ENCODE assay signal across 20 cellular contexts in the genomic region with DNA sequence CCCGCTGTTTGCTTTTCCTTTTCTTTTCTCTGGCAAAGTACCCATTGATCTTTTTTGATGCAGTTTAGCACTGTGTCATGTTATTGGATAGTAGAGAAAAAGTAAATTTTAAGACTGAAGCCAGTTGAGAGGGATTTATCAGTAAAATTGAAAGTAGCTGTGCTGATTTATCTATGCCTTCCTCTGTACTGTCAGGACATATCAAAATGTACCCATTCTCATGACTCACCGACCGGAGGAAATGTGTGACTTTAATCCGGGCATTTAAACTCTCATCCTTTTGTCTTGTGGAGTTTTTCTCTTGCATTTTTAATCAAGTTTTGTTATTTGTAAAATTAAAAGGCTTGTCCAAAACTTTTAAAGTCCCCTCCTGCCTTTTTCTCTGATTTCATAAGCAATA.
DNase-seq lines count a peak whose midpoint lies in the region; ATAC-seq and TF ChIP-seq lines count a peak whose summit lies in the region.
"Had no signal": no experiment of that assay in that cellular context is flagged by ENCODE, and none has a peak within 500 bp of the region (broad histone marks: within the 10 kb centered on the region; RNA-seq: fewer than 3 reads in every experiment).

No MANE protein-coding gene starts in this region.

- no peak for DNase-seq in CD4-positive, alpha-beta T cell
- DNase-seq in GM23338 (ENCODE audit: low spot score): no peak
- no peak for DNase-seq in ascending aorta (ENCODE audit: low spot score in 2 of 2)
- DNase-seq in osteocyte (ENCODE audit: extremely low spot score, unreplicated experiment): no peak
- DNase-seq in iPS-NIHi7 (ENCODE audit: extremely low spot score): no peak
- DNase-seq in lower leg skin (ENCODE audit: low spot score in 2 of 2): no peak
- no peak for DNase-seq in hypothalamus (lab: John Stamatoyannopoulos, UW)
- no peak for DNase-seq in AG08396 (ENCODE audit: low spot score)
- DNase-seq: activated CD4-positive, CD25-positive, alpha-beta regulatory T cell; activated CD8-positive, alpha-beta memory T cell treated with anti-CD3 and anti-CD28 coated beads, Interleukin-2, amount 10 ng/mL, durations not matched to agents 7 days and 5 days; activated naive CD4-positive, alpha-beta T cell treated with anti-CD3 and anti-CD28 coated beads, Interleukin-2, amount 10 ng/mL, durations not matched to agents 7 days and 5 days; AML-193; colonic mucosa; foreskin keratinocyte; NCI-H1092; NCI-H2107; NCI-H510A treated with DMSO at 0.1 percent for 48 hours; SIG-M5; stimulated activated CD4-positive, alpha-beta T cell treated with anti-CD3 and anti-CD28 coated beads, Interleukin-1b, Interleukin-23, amount 100 ng/mL, for 48 hours had no signal

- WGBS in lower leg skin, 2 donors: 84 to 90% methylated on average over 4 of the region's 4 CpGs

- H2AFZ ChIP-seq in GM23338: no peak overlapping the region

- ATAC-seq in CD4-positive, alpha-beta T cell (ENCODE audit: poor library complexity): no peak
- no peak for ATAC-seq in GM23338

- H3F3A ChIP-seq in GM23338 (replicated peaks; ENCODE audit: low read depth): no peaks in the 10 kb centered on the region; the same call in 1 of the 2 replicates

- H3K36me3 ChIP-seq in GM23338 (ENCODE audit: insufficient read depth) (no peaks in the 10 kb centered on the region), ascending aorta (no peaks in the 10 kb centered on the region)
- H3K36me3 ChIP-seq: colonic mucosa had no signal

- no peaks in the 10 kb centered on the region for H3K9me3 ChIP-seq in CD4-positive, alpha-beta T cell (ENCODE audit: control insufficient read depth, low read length)
- H3K9me3 ChIP-seq in ascending aorta: no peaks in the 10 kb centered on the region
- H3K9me3 ChIP-seq: colonic mucosa had no signal

- H3K9me2 ChIP-seq in GM23338 (ENCODE audit: insufficient read depth): no peaks in the 10 kb centered on the region

- H3K27ac Mint-ChIP-seq in CD4-positive, alpha-beta T cell: no peak overlapping the region
- H3K27ac Mint-ChIP-seq in GM23338 (0 out of 2 replicates have a peak overlapping the region, but pooled peaks have one; percentile 95), osteocyte (ENCODE audit: unreplicated experiment) (no peak overlapping the region)
- H3K27ac Mint-ChIP-seq: activated naive CD4-positive, alpha-beta T cell treated with anti-CD3 and anti-CD28 coated beads, Interleukin-2, amount 10 ng/mL, durations not matched to agents 7 days and 5 days had no signal

- peak overlapping the region; percentile 6 for H3K4me3 Mint-ChIP-seq in CD4-positive, alpha-beta T cell
- H3K4me3 Mint-ChIP-seq in GM23338: no peak overlapping the region
- H3K4me3 Mint-ChIP-seq in osteocyte (ENCODE audit: unreplicated experiment): peak overlapping the region; percentile 4
- H3K4me3 Mint-ChIP-seq: activated naive CD4-positive, alpha-beta T cell treated with anti-CD3 and anti-CD28 coated beads, Interleukin-2, amount 10 ng/mL, durations not matched to agents 7 days and 5 days had no signal

- H3K27ac ChIP-seq in CD4-positive, alpha-beta T cell (ENCODE audit: low read depth, low read length): no peak overlapping the region
- peak overlapping the region; percentile 64 for H3K27ac ChIP-seq in GM23338 (ENCODE audit: low read depth)
- peak overlapping the region; percentile 37 to 71 for H3K27ac ChIP-seq in ascending aorta
- H3K27ac ChIP-seq: colonic mucosa, foreskin keratinocyte had no signal

- CTCF ChIA-PET in CD4-positive, alpha-beta T cell (lab: Charles Lee): no interaction called here

- TF ChIP-seq CTCF in CD4-positive, alpha-beta T cell (IDR thresholded peaks at IDR 0.05): no peak
- TF ChIP-seq CTCF in GM23338 (conservative IDR thresholded peaks at IDR 0.05; ENCODE audit: low read depth in 2 of 2): no peak
- no peak for TF ChIP-seq CTCF in ascending aorta (IDR thresholded peaks at IDR 0.05)
- no peak for TF ChIP-seq CTCF in osteocyte (IDR thresholded peaks at IDR 0.05)
- TF ChIP-seq CTCF in lower leg skin (IDR thresholded peaks at IDR 0.05): no peak

- H3K4me3 ChIP-seq in GM23338: no peak overlapping the region
- H3K4me3 ChIP-seq in ascending aorta: peak overlapping the region in 1 of 2 donors; percentile 7
- H3K4me3 ChIP-seq in lower leg skin (ENCODE audit: low read depth, poor library complexity, severe bottlenecking): no peak overlapping the region
- H3K4me3 ChIP-seq: colonic mucosa had no signal

- no peaks in the 10 kb centered on the region for H3K9me3 Mint-ChIP-seq in CD4-positive, alpha-beta T cell
- H3K9me3 Mint-ChIP-seq in GM23338: no peaks in the 10 kb centered on the region; the same call in 2 of the 3 replicates
- no peaks in the 10 kb centered on the region for H3K9me3 Mint-ChIP-seq in osteocyte (ENCODE audit: unreplicated experiment)
- H3K9me3 Mint-ChIP-seq: activated naive CD4-positive, alpha-beta T cell treated with anti-CD3 and anti-CD28 coated beads, Interleukin-2, amount 10 ng/mL, durations not matched to agents 7 days and 5 days; brain had no signal

- POLR2A ChIA-PET in CD4-positive, alpha-beta T cell (lab: Charles Lee): no interaction called here

- intact Hi-C loops in CD4-positive, alpha-beta T cell (cut with DNase I, micrococcal nuclease): loop anchor here in 1 of 2 experiments (5.0 kb wide), 1 partner anchor 408 kb away; no protein-coding TSS in a partner anchor
- intact Hi-C loops in ascending aorta (cut with DNase I) (no loop called here), lower leg skin (cut with DNase I; ENCODE audit: low total_unique reads) (no loop called here)

- no peaks in the 10 kb centered on the region for H3K27me3 Mint-ChIP-seq in CD4-positive, alpha-beta T cell
- H3K27me3 Mint-ChIP-seq in GM23338 (ENCODE audit: insufficient read depth, low read depth, poor library complexity) (peaks cover 7% of the 10 kb centered on the region), osteocyte (ENCODE audit: unreplicated experiment) (no peaks in the 10 kb centered on the region)
- H3K27me3 Mint-ChIP-seq: activated CD8-positive, alpha-beta memory T cell treated with anti-CD3 and anti-CD28 coated beads, Interleukin-2, amount 10 ng/mL, durations not matched to agents 7 days and 5 days; activated naive CD4-positive, alpha-beta T cell treated with anti-CD3 and anti-CD28 coated beads, Interleukin-2, amount 10 ng/mL, durations not matched to agents 7 days and 5 days had no signal

- no peaks in the 10 kb centered on the region for H3K79me2 ChIP-seq in GM23338 (replicated peaks; ENCODE audit: insufficient read depth)

- H3K4me2 ChIP-seq in GM23338: peak overlapping the region; percentile 33; the same call in 1 of the 2 replicates

- no peaks in the 10 kb centered on the region for H3K36me3 Mint-ChIP-seq in CD4-positive, alpha-beta T cell (ENCODE audit: low read depth)
- no peaks in the 10 kb centered on the region for H3K36me3 Mint-ChIP-seq in GM23338 (ENCODE audit: low read depth)
- H3K36me3 Mint-ChIP-seq in osteocyte (ENCODE audit: unreplicated experiment): no peaks in the 10 kb centered on the region
- H3K36me3 Mint-ChIP-seq: activated CD8-positive, alpha-beta memory T cell treated with anti-CD3 and anti-CD28 coated beads, Interleukin-2, amount 10 ng/mL, durations not matched to agents 7 days and 5 days; activated naive CD4-positive, alpha-beta T cell treated with anti-CD3 and anti-CD28 coated beads, Interleukin-2, amount 10 ng/mL, durations not matched to agents 7 days and 5 days; brain had no signal

- peaks cover 27% of the 10 kb centered on the region for H3K4me1 Mint-ChIP-seq in CD4-positive, alpha-beta T cell (ENCODE audit: low read depth)
- peaks cover 48% of the 10 kb centered on the region for H3K4me1 Mint-ChIP-seq in GM23338
- peaks cover 11% of the 10 kb centered on the region for H3K4me1 Mint-ChIP-seq in osteocyte (ENCODE audit: unreplicated experiment)

- H3K27me3 ChIP-seq in CD4-positive, alpha-beta T cell (ENCODE audit: control insufficient read depth, insufficient read depth, low read length): no peaks in the 10 kb centered on the region
- H3K27me3 ChIP-seq in GM23338 (ENCODE audit: insufficient read depth) (no peaks in the 10 kb centered on the region), ascending aorta (no peaks in the 10 kb centered on the region)
- H3K27me3 ChIP-seq: colonic mucosa, foreskin keratinocyte had no signal

- peaks cover 46% of the 10 kb centered on the region for H3K4me1 ChIP-seq in GM23338 (ENCODE audit: insufficient read depth)
- peaks cover 3 to 11% of the 10 kb centered on the region in 2 donors for H3K4me1 ChIP-seq in ascending aorta
- H3K4me1 ChIP-seq: colonic mucosa, foreskin keratinocyte had no signal

- TF ChIP-seq POLR2A in lower leg skin (IDR thresholded peaks at IDR 0.05): no peak

- H4K20me1 ChIP-seq in GM23338 (replicated peaks; ENCODE audit: insufficient read depth): no peaks in the 10 kb centered on the region

TF ChIP-seq in GM23338, 12 proteins besides CTCF, POLR2A, EP300 and RAD21 (continues in another document):
- TF ChIP-seq POLR2AphosphoS5 (IDR thresholded peaks at IDR 0.05; ENCODE audit: low read depth): no peak
- TF ChIP-seq, protein P1, sequence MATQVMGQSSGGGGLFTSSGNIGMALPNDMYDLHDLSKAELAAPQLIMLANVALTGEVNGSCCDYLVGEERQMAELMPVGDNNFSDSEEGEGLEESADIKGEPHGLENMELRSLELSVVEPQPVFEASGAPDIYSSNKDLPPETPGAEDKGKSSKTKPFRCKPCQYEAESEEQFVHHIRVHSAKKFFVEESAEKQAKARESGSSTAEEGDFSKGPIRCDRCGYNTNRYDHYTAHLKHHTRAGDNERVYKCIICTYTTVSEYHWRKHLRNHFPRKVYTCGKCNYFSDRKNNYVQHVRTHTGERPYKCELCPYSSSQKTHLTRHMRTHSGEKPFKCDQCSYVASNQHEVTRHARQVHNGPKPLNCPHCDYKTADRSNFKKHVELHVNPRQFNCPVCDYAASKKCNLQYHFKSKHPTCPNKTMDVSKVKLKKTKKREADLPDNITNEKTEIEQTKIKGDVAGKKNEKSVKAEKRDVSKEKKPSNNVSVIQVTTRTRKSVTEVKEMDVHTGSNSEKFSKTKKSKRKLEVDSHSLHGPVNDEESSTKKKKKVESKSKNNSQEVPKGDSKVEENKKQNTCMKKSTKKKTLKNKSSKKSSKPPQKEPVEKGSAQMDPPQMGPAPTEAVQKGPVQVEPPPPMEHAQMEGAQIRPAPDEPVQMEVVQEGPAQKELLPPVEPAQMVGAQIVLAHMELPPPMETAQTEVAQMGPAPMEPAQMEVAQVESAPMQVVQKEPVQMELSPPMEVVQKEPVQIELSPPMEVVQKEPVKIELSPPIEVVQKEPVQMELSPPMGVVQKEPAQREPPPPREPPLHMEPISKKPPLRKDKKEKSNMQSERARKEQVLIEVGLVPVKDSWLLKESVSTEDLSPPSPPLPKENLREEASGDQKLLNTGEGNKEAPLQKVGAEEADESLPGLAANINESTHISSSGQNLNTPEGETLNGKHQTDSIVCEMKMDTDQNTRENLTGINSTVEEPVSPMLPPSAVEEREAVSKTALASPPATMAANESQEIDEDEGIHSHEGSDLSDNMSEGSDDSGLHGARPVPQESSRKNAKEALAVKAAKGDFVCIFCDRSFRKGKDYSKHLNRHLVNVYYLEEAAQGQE (IDR thresholded peaks at IDR 0.05; ENCODE audit: unreplicated experiment): no peak
- TF ChIP-seq STAT1 (IDR thresholded peaks at IDR 0.05; ENCODE audit: unreplicated experiment): no peak
- no peak for TF ChIP-seq ZNF114 (CRISPR knock-in tag; IDR thresholded peaks at IDR 0.05)
- TF ChIP-seq EZH2 (IDR thresholded peaks at IDR 0.05; ENCODE audit: low read depth, unreplicated experiment): no peak
- no peak for TF ChIP-seq ZNF331 (CRISPR knock-in tag; IDR thresholded peaks at IDR 0.05; ENCODE audit: low read depth)
